20 cellular contexts compared by ENCODE assay signal in genomic region chr9:129907196-129907595, GRCh38.
DNase-seq lines count a peak whose midpoint lies in the region; ATAC-seq and TF ChIP-seq lines count a peak whose summit lies in the region.
"Had no signal": no experiment of that assay in that cellular context is flagged by ENCODE, and none has a peak within 500 bp of the region (broad histone marks: within the 10 kb centered on the region; RNA-seq: fewer than 3 reads in every experiment).

No MANE protein-coding gene starts in this region.

- H3K9me3 Mint-ChIP-seq in stimulated activated naive CD8-positive, alpha-beta T cell treated with anti-CD3 and anti-CD28 coated beads, Interleukin-15, Interleukin-2, amounts not matched to agents 100 ng/mL and 50 ng/mL, for 24 hours: no peaks in the 10 kb centered on the region
- H3K9me3 Mint-ChIP-seq: activated CD4-positive, alpha-beta T cell treated with anti-CD3 and anti-CD28 coated beads, Interleukin-2, amount 10 ng/mL, durations not matched to agents 24 days and 14 days; CD8-positive, alpha-beta memory T cell had no signal

- H3K27me3 Mint-ChIP-seq in stimulated activated naive CD8-positive, alpha-beta T cell treated with anti-CD3 and anti-CD28 coated beads, Interleukin-15, Interleukin-2, amounts not matched to agents 100 ng/mL and 50 ng/mL, for 24 hours: no peaks in the 10 kb centered on the region
- H3K27me3 Mint-ChIP-seq in T-helper 17 cell: no peaks in the 10 kb centered on the region
- H3K27me3 Mint-ChIP-seq: activated CD4-positive, alpha-beta T cell treated with anti-CD3 and anti-CD28 coated beads, Interleukin-2, amount 10 ng/mL, durations not matched to agents 24 days and 14 days; CD8-positive, alpha-beta memory T cell had no signal

- intact Hi-C loops in left ventricle myocardium superior (cut with micrococcal nuclease): no loop called here

- TF ChIP-seq CTCF in fibroblast of mammary gland (conservative IDR thresholded peaks at IDR 0.05; ENCODE audit: control insufficient read depth, insufficient read depth, low read depth, low read length): no peak

- ATAC-seq in stimulated activated naive CD8-positive, alpha-beta T cell treated with anti-CD3 and anti-CD28 coated beads, Interleukin-15, Interleukin-2, amounts not matched to agents 100 U/mL and 50 U/mL, for 24 hours: no peak
- no peak for ATAC-seq in T-helper 17 cell
- ATAC-seq in left ventricle myocardium superior: no peak
- no peak for ATAC-seq in HG02981 (IDR thresholded peaks at IDR 0.05; ENCODE audit: unreplicated experiment)
- ATAC-seq: foreskin keratinocyte, psoas muscle, Right ventricle myocardium inferior had no signal

- DNase-seq in stimulated activated naive CD8-positive, alpha-beta T cell treated with anti-CD3 and anti-CD28 coated beads, Interleukin-15, Interleukin-2, amounts not matched to agents 100 U/mL and 50 U/mL, for 24 hours: no peak
- DNase-seq in T-helper 17 cell (no peak), fibroblast of mammary gland (ENCODE audit: low read depth) (peak; percentile 31), NCI-H1436 treated with DMSO at 0.1 percent for 48 hours (lab: John Stamatoyannopoulos, UW) (no peak), left ventricle myocardium superior (no peak)
- DNase-seq in stimulated activated naive CD4-positive, alpha-beta T cell treated with Interleukin-2 at 50 U/mL for 16 hours (lab: John Stamatoyannopoulos, UW): no peak
- DNase-seq: activated CD4-positive, alpha-beta T cell treated with anti-CD3 and anti-CD28 coated beads, Interleukin-2, amount 10 ng/mL, durations not matched to agents 24 days and 14 days; activated CD8-positive, alpha-beta memory T cell treated with anti-CD3 and anti-CD28 coated beads, Interleukin-2, amount 50 U/mL, for 48 hours; CD8-positive, alpha-beta memory T cell; DMS53; foreskin keratinocyte; MV-4-11; NCI-H187; NCI-H748 treated with DMSO at 0.1 percent for 48 hours; OCI-M1; psoas muscle had no signal

- no peaks in the 10 kb centered on the region for H3K9me3 ChIP-seq in T-helper 17 cell (ENCODE audit: control insufficient read depth, low read length, poor library complexity, severe bottlenecking)
- H3K9me3 ChIP-seq: ascending aorta, psoas muscle had no signal

- H3K27ac Mint-ChIP-seq in stimulated activated naive CD8-positive, alpha-beta T cell treated with anti-CD3 and anti-CD28 coated beads, Interleukin-15, Interleukin-2, amounts not matched to agents 100 ng/mL and 50 ng/mL, for 24 hours: peak overlapping the region; percentile 42
- peak overlapping the region; percentile 62 for H3K27ac Mint-ChIP-seq in T-helper 17 cell

- peaks cover 39% of the 10 kb centered on the region for H3K4me1 Mint-ChIP-seq in stimulated activated naive CD8-positive, alpha-beta T cell treated with anti-CD3 and anti-CD28 coated beads, Interleukin-15, Interleukin-2, amounts not matched to agents 100 ng/mL and 50 ng/mL, for 24 hours (ENCODE audit: low read depth)
- H3K4me1 Mint-ChIP-seq in T-helper 17 cell: peaks cover 12% of the 10 kb centered on the region

- no peak overlapping the region for H3K4me3 Mint-ChIP-seq in stimulated activated naive CD8-positive, alpha-beta T cell treated with anti-CD3 and anti-CD28 coated beads, Interleukin-15, Interleukin-2, amounts not matched to agents 100 ng/mL and 50 ng/mL, for 24 hours
- peak overlapping the region; percentile 19 for H3K4me3 Mint-ChIP-seq in T-helper 17 cell
- H3K4me3 Mint-ChIP-seq: activated CD4-positive, alpha-beta T cell treated with anti-CD3 and anti-CD28 coated beads, Interleukin-2, amount 10 ng/mL, durations not matched to agents 24 days and 14 days; CD8-positive, alpha-beta memory T cell had no signal

- no peak overlapping the region for H3K4me3 ChIP-seq in fibroblast of mammary gland (ENCODE audit: control insufficient read depth, low read depth, low read length)
- H3K4me3 ChIP-seq: ascending aorta, psoas muscle had no signal

- peaks cover 78% of the 10 kb centered on the region for H3K36me3 Mint-ChIP-seq in stimulated activated naive CD8-positive, alpha-beta T cell treated with anti-CD3 and anti-CD28 coated beads, Interleukin-15, Interleukin-2, amounts not matched to agents 100 ng/mL and 50 ng/mL, for 24 hours (ENCODE audit: low read depth)
- peaks cover 10% of the 10 kb centered on the region for H3K36me3 Mint-ChIP-seq in T-helper 17 cell (ENCODE audit: low read depth)
